9 cellular contexts compared by ENCODE assay signal in genomic region chr5:147417133-147417813, GRCh38.
DNase-seq lines count a peak whose midpoint lies in the region; ATAC-seq and TF ChIP-seq lines count a peak whose summit lies in the region.
"Had no signal": no experiment of that assay in that cellular context is flagged by ENCODE, and none has a peak within 500 bp of the region (broad histone marks: within the 10 kb centered on the region; RNA-seq: fewer than 3 reads in every experiment).

No MANE protein-coding gene starts in this region.

- no peak for TF ChIP-seq EP300 in suprapubic skin (IDR thresholded peaks at IDR 0.05)

- H3K27ac Mint-ChIP-seq in endothelial cell (ENCODE audit: unreplicated experiment): no peak overlapping the region
- H3K27ac Mint-ChIP-seq in T-helper 2 cell treated with Interferon-gamma antibody and Interleukin-4, amounts not matched to agents 5 μg/mL and 100 μg/mL, for 36 hours: no peak overlapping the region
- H3K27ac Mint-ChIP-seq in stimulated activated effector memory CD8-positive, alpha-beta T cell treated with anti-CD3 and anti-CD28 coated beads, Interleukin-12 subunit alpha, Interleukin-12 subunit beta, amount 100 ng/mL, for 72 hours: no peak overlapping the region
- H3K27ac Mint-ChIP-seq: activated CD4-positive, alpha-beta memory T cell treated with anti-CD3 and anti-CD28 coated beads for 36 hours had no signal

- DNase-seq in EH (ENCODE audit: low read depth): peak; percentile 73
- peak; percentile 98 for DNase-seq in fibroblast of pulmonary artery (ENCODE audit: low read depth)
- DNase-seq in posterior vena cava (ENCODE audit: low spot score): peak; percentile 86
- DNase-seq in suprapubic skin (ENCODE audit: low spot score in 2 of 2): no peak
- DNase-seq in endothelial cell (ENCODE audit: low spot score): no peak
- DNase-seq in T-helper 2 cell treated with Interferon-gamma antibody and Interleukin-4, amounts not matched to agents 5 μg/mL and 100 μg/mL, for 36 hours (ENCODE audit: low spot score): no peak
- DNase-seq in stimulated activated effector memory CD8-positive, alpha-beta T cell treated with anti-CD3 and anti-CD28 coated beads, Interleukin-12 subunit alpha, Interleukin-12 subunit beta, amount 100 ng/mL, for 72 hours (ENCODE audit: low spot score in 2 of 2): no peak
- DNase-seq: activated CD4-positive, alpha-beta memory T cell treated with anti-CD3 and anti-CD28 coated beads for 36 hours had no signal

- H3K9me3 Mint-ChIP-seq in endothelial cell (ENCODE audit: unreplicated experiment): no peaks in the 10 kb centered on the region
- H3K9me3 Mint-ChIP-seq in T-helper 2 cell treated with Interferon-gamma antibody and Interleukin-4, amounts not matched to agents 5 μg/mL and 100 μg/mL, for 36 hours: no peaks in the 10 kb centered on the region
- H3K9me3 Mint-ChIP-seq in stimulated activated effector memory CD8-positive, alpha-beta T cell treated with anti-CD3 and anti-CD28 coated beads, Interleukin-12 subunit alpha, Interleukin-12 subunit beta, amount 100 ng/mL, for 72 hours: no peaks in the 10 kb centered on the region

- H3K27me3 Mint-ChIP-seq in endothelial cell (ENCODE audit: unreplicated experiment): peaks cover 5% of the 10 kb centered on the region
- no peaks in the 10 kb centered on the region for H3K27me3 Mint-ChIP-seq in T-helper 2 cell treated with Interferon-gamma antibody and Interleukin-4, amounts not matched to agents 5 μg/mL and 100 μg/mL, for 36 hours (ENCODE audit: low read depth)
- H3K27me3 Mint-ChIP-seq: activated CD4-positive, alpha-beta memory T cell treated with anti-CD3 and anti-CD28 coated beads for 36 hours had no signal

- peaks cover 19% of the 10 kb centered on the region for H3K4me1 ChIP-seq in suprapubic skin

- intact Hi-C loops in posterior vena cava (cut with DNase I): loop anchor here in 1 of 2 donors (10.0 kb wide), 1 partner anchor 88 kb away; no protein-coding TSS in a partner anchor

- no peaks in the 10 kb centered on the region for H3K36me3 Mint-ChIP-seq in endothelial cell (ENCODE audit: low read depth, unreplicated experiment)
- H3K36me3 Mint-ChIP-seq in T-helper 2 cell treated with Interferon-gamma antibody and Interleukin-4, amounts not matched to agents 5 μg/mL and 100 μg/mL, for 36 hours (ENCODE audit: low read depth): no peaks in the 10 kb centered on the region
- H3K36me3 Mint-ChIP-seq in stimulated activated effector memory CD8-positive, alpha-beta T cell treated with anti-CD3 and anti-CD28 coated beads, Interleukin-12 subunit alpha, Interleukin-12 subunit beta, amount 100 ng/mL, for 72 hours: no peaks in the 10 kb centered on the region
- H3K36me3 Mint-ChIP-seq: activated CD4-positive, alpha-beta memory T cell treated with anti-CD3 and anti-CD28 coated beads for 36 hours had no signal

- H3K36me3 ChIP-seq in suprapubic skin: peaks cover 9% of the 10 kb centered on the region

- H3K4me3 ChIP-seq in fibroblast of pulmonary artery (replicated peaks; ENCODE audit: low read depth, low read length): no peak overlapping the region
- no peak overlapping the region for H3K4me3 ChIP-seq in suprapubic skin

- H3K27me3 ChIP-seq in suprapubic skin: no peaks in the 10 kb centered on the region

- H3K4me1 Mint-ChIP-seq in endothelial cell (ENCODE audit: unreplicated experiment): peaks cover 8% of the 10 kb centered on the region
- no peaks in the 10 kb centered on the region for H3K4me1 Mint-ChIP-seq in T-helper 2 cell treated with Interferon-gamma antibody and Interleukin-4, amounts not matched to agents 5 μg/mL and 100 μg/mL, for 36 hours (ENCODE audit: low read depth)
- H3K4me1 Mint-ChIP-seq in stimulated activated effector memory CD8-positive, alpha-beta T cell treated with anti-CD3 and anti-CD28 coated beads, Interleukin-12 subunit alpha, Interleukin-12 subunit beta, amount 100 ng/mL, for 72 hours: no peaks in the 10 kb centered on the region

- peak; percentile 59 for ATAC-seq in SK-N-SH treated with all-trans-retinoic acid at 6 μM for 48 hours
- ATAC-seq in stimulated activated effector memory CD8-positive, alpha-beta T cell treated with anti-CD3 and anti-CD28 coated beads, Interleukin-12 subunit alpha, Interleukin-12 subunit beta, amount 100 ng/mL, for 72 hours: no peak

- no peak overlapping the region for H3K4me3 Mint-ChIP-seq in endothelial cell (ENCODE audit: unreplicated experiment)
- no peak overlapping the region for H3K4me3 Mint-ChIP-seq in T-helper 2 cell treated with Interferon-gamma antibody and Interleukin-4, amounts not matched to agents 5 μg/mL and 100 μg/mL, for 36 hours
- no peak overlapping the region for H3K4me3 Mint-ChIP-seq in stimulated activated effector memory CD8-positive, alpha-beta T cell treated with anti-CD3 and anti-CD28 coated beads, Interleukin-12 subunit alpha, Interleukin-12 subunit beta, amount 100 ng/mL, for 72 hours
- H3K4me3 Mint-ChIP-seq: activated CD4-positive, alpha-beta memory T cell treated with anti-CD3 and anti-CD28 coated beads for 36 hours had no signal

- no peaks in the 10 kb centered on the region for H3K9me3 ChIP-seq in suprapubic skin

- TF ChIP-seq CTCF in fibroblast of pulmonary artery (IDR thresholded peaks at IDR 0.05; ENCODE audit: low read length, missing control alignments) (no peak), suprapubic skin (IDR thresholded peaks at IDR 0.05) (no peak), endothelial cell (IDR thresholded peaks at IDR 0.05; ENCODE audit: unreplicated experiment) (no peak)

- TF ChIP-seq POLR2A in suprapubic skin (IDR thresholded peaks at IDR 0.05): no peak

- H3K27ac ChIP-seq in suprapubic skin: no peak overlapping the region

- WGBS in suprapubic skin: 34% methylated on average over 5 of the region's 5 CpGs

TF ChIP-seq in SK-N-SH treated with all-trans-retinoic acid at 6 μM for 48 hours, 23 proteins besides CTCF, POLR2A, EP300 and RAD21 (continues in another document):
- TF ChIP-seq ZNF8 (CRISPR knock-in tag; IDR thresholded peaks at IDR 0.05) (no peak), ZFP30 (CRISPR knock-in tag; IDR thresholded peaks at IDR 0.05) (no peak), ARNTL (CRISPR knock-in tag; IDR thresholded peaks at IDR 0.05; ENCODE audit: borderline replicate concordance, low read depth) (no peak), TOX (CRISPR knock-in tag; IDR thresholded peaks at IDR 0.05; ENCODE audit: borderline replicate concordance) (no peak), CSDC2 (CRISPR knock-in tag; IDR thresholded peaks at IDR 0.05) (0 out of 2 replicates have a peak, but pooled peaks have one; percentile 29), TSHZ2 (CRISPR knock-in tag; IDR thresholded peaks at IDR 0.05) (no peak), RARB (CRISPR knock-in tag; IDR thresholded peaks at IDR 0.05) (no peak), ZFP3 (CRISPR knock-in tag; IDR thresholded peaks at IDR 0.05) (no peak), ZC3H10 (CRISPR knock-in tag; IDR thresholded peaks at IDR 0.05) (no peak), CREB5 (CRISPR knock-in tag; IDR thresholded peaks at IDR 0.05; ENCODE audit: low read depth) (no peak; the same call in 1 of the 2 replicates), ZNF565 (CRISPR knock-in tag; conservative IDR thresholded peaks at IDR 0.05; ENCODE audit: low read depth) (no peak), POU6F1 (CRISPR knock-in tag; IDR thresholded peaks at IDR 0.05; ENCODE audit: borderline replicate concordance, low read depth) (no peak), SNAI2 (CRISPR knock-in tag; IDR thresholded peaks at IDR 0.05) (no peak)

Comparison
In these comparisons a context has a peak if more than half of its experiments do, and no peak if none do; other contexts are left out.
1. DNase-seq: peak in EH (single experiment), fibroblast of pulmonary artery (single experiment) and posterior vena cava (single experiment); none in suprapubic skin (0 of 2), endothelial cell (single experiment), T-helper 2 cell treated with Interferon-gamma antibody and Interleukin-4, amounts not matched to agents 5 μg/mL and 100 μg/mL, for 36 hours (single experiment) and stimulated activated effector memory CD8-positive, alpha-beta T cell treated with anti-CD3 and anti-CD28 coated beads, Interleukin-12 subunit alpha, Interleukin-12 subunit beta, amount 100 ng/mL, for 72 hours (0 of 2).